Comparison of ENCODE assay signal across 1 cellular context in the genomic region with DNA sequence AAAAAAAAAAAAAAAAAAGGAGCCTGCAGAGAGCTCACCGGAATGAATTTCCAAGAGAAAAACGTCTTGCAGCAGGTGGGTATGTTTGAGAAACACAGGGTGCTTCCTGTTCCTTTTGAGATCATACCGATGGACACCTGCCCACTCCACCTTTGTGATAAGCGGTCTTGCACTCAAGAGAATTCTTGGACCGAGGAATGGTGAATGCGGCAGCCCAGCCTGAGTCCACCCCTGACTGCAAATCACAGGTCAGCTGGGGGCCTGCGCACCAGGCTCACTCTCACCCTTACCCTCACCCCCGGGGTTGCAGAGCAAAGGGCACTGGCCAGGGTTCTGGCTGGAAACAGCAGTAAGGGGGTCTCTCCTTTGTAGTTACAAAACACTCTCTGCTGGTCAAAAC.
TF ChIP-seq lines count a peak whose summit lies in the region.

No MANE protein-coding gene starts in this region.

TF ChIP-seq in Ishikawa, 13 proteins besides CTCF, POLR2A, EP300 and RAD21:
- TF ChIP-seq, protein P1, sequence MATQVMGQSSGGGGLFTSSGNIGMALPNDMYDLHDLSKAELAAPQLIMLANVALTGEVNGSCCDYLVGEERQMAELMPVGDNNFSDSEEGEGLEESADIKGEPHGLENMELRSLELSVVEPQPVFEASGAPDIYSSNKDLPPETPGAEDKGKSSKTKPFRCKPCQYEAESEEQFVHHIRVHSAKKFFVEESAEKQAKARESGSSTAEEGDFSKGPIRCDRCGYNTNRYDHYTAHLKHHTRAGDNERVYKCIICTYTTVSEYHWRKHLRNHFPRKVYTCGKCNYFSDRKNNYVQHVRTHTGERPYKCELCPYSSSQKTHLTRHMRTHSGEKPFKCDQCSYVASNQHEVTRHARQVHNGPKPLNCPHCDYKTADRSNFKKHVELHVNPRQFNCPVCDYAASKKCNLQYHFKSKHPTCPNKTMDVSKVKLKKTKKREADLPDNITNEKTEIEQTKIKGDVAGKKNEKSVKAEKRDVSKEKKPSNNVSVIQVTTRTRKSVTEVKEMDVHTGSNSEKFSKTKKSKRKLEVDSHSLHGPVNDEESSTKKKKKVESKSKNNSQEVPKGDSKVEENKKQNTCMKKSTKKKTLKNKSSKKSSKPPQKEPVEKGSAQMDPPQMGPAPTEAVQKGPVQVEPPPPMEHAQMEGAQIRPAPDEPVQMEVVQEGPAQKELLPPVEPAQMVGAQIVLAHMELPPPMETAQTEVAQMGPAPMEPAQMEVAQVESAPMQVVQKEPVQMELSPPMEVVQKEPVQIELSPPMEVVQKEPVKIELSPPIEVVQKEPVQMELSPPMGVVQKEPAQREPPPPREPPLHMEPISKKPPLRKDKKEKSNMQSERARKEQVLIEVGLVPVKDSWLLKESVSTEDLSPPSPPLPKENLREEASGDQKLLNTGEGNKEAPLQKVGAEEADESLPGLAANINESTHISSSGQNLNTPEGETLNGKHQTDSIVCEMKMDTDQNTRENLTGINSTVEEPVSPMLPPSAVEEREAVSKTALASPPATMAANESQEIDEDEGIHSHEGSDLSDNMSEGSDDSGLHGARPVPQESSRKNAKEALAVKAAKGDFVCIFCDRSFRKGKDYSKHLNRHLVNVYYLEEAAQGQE (IDR thresholded peaks at IDR 0.05; ENCODE audit: low read depth) = 0 out of 2 replicates have a peak, but pooled peaks have one; percentile 11
- no peak for TF ChIP-seq TCF12 (IDR thresholded peaks at IDR 0.05; ENCODE audit: low read depth)
TF ChIP-seq in Ishikawa: peak in this region for 1.
